ENCODE assay signal across 29 cellular contexts in genomic region chr7:134758981-134759380, GRCh38.
"Had no signal": no experiment of that assay in that cellular context is flagged by ENCODE, and none has a peak within 500 bp of the region (broad histone marks: within the 10 kb centered on the region; RNA-seq: fewer than 3 reads in every experiment).

No MANE protein-coding gene starts in this region.

- H3K27me3 Mint-ChIP-seq: activated naive CD8-positive, alpha-beta T cell treated with anti-CD3 and anti-CD28 coated beads, Interleukin-2, amount 50 U/mL, for 24 hours; activated T-cell treated with anti-CD3 and anti-CD28 coated beads, Interleukin-2, amount 50 U/mL, for 24 hours had no signal

- H3K36me3 Mint-ChIP-seq: activated CD8-positive, alpha-beta memory T cell treated with anti-CD3 and anti-CD28 coated beads, Interleukin-2, amount 10 ng/mL, durations not matched to agents 7 days and 5 days; activated naive CD4-positive, alpha-beta T cell treated with anti-CD3 and anti-CD28 coated beads, Interleukin-2, amount 50 U/mL, for 72 hours; WTC11 had no signal

- H3K27me3 ChIP-seq: MG63 had no signal

- H3K27ac Mint-ChIP-seq: activated CD8-positive, alpha-beta memory T cell treated with anti-CD3 and anti-CD28 coated beads, Interleukin-2, amount 10 ng/mL, durations not matched to agents 7 days and 5 days; activated naive CD4-positive, alpha-beta T cell treated with anti-CD3 and anti-CD28 coated beads, Interleukin-2, amount 50 U/mL, for 72 hours; activated naive CD8-positive, alpha-beta T cell treated with anti-CD3 and anti-CD28 coated beads, Interleukin-2, amount 50 U/mL, for 24 hours; activated T-cell treated with anti-CD3 and anti-CD28 coated beads, Interleukin-2, amount 50 U/mL, for 24 hours; activated T-helper 1 cell treated with anti-CD3 and anti-CD28 coated beads, Interleukin-12 subunit alpha, Interleukin-12 subunit beta, Interleukin-2, Interleukin-4 antibody, amounts not matched to agents 30 ng/mL and 10 ng/mL and 1 ng/mL, durations not matched to agents 14 hours and 24 hours and 36 hours; WTC11 had no signal

- H3K4me3 Mint-ChIP-seq: activated CD8-positive, alpha-beta memory T cell treated with anti-CD3 and anti-CD28 coated beads, Interleukin-2, amount 10 ng/mL, durations not matched to agents 7 days and 5 days; activated naive CD8-positive, alpha-beta T cell treated with anti-CD3 and anti-CD28 coated beads, Interleukin-2, amount 50 U/mL, for 24 hours; activated T-cell treated with anti-CD3 and anti-CD28 coated beads, Interleukin-2, amount 50 U/mL, for 24 hours; activated T-helper 1 cell treated with anti-CD3 and anti-CD28 coated beads, Interleukin-12 subunit alpha, Interleukin-12 subunit beta, Interleukin-2, Interleukin-4 antibody, amounts not matched to agents 30 ng/mL and 10 ng/mL and 1 ng/mL, durations not matched to agents 14 hours and 24 hours and 36 hours; WTC11 had no signal

- H3K9me3 ChIP-seq: MG63 had no signal

- H3K4me1 Mint-ChIP-seq: activated CD8-positive, alpha-beta memory T cell treated with anti-CD3 and anti-CD28 coated beads, Interleukin-2, amount 10 ng/mL, durations not matched to agents 7 days and 5 days; activated naive CD8-positive, alpha-beta T cell treated with anti-CD3 and anti-CD28 coated beads, Interleukin-2, amount 50 U/mL, for 24 hours; WTC11 had no signal

- DNase-seq: activated CD4-positive, alpha-beta T cell treated with anti-CD3 and anti-CD28 coated beads for 48 hours; activated CD4-positive, alpha-beta T cell treated with anti-CD3 and anti-CD28 coated beads, Interleukin-2, amount 50 U/mL, for 4 hours; activated CD4-positive, CD25-positive, alpha-beta regulatory T cell treated with anti-CD3 and anti-CD28 coated beads, Interleukin-2, amount 50 U/mL, for 72 hours; activated CD8-positive, alpha-beta memory T cell treated with anti-CD3 and anti-CD28 coated beads, Interleukin-2, amount 10 ng/mL, durations not matched to agents 7 days and 5 days; activated effector memory CD4-positive, alpha-beta T cell treated with anti-CD3 and anti-CD28 coated beads, Interleukin-2, amount 50 U/mL, for 16 hours; activated naive CD4-positive, alpha-beta T cell treated with Interleukin-2 at 50 U/mL for 16 hours; activated naive CD8-positive, alpha-beta T cell treated with anti-CD3 and anti-CD28 coated beads, Interleukin-2, amount 50 U/mL, for 24 hours; activated T-cell treated with anti-CD3 and anti-CD28 coated beads, Interleukin-2, amount 50 U/mL, for 24 hours; amygdala; caudate nucleus; MG63; MV-4-11; NCI-H1092 treated with DMSO at 0.1 percent for 48 hours; NCI-H1417 treated with DMSO at 0.1 percent for 48 hours; NCI-H1694 treated with DMSO at 0.1 percent for 48 hours; NCI-H2029 treated with DMSO at 0.1 percent for 48 hours; NCI-H345; NCI-H510A; NCI-H526 treated with DMSO at 0.1 percent for 48 hours; NCI-H82; OCI-M1; RPMI8226; SW 1271 had no signal

- ATAC-seq: activated CD8-positive, alpha-beta memory T cell treated with anti-CD3 and anti-CD28 coated beads, Interleukin-2, amount 10 ng/mL, durations not matched to agents 7 days and 5 days; activated naive CD4-positive, alpha-beta T cell treated with anti-CD3 and anti-CD28 coated beads, Interleukin-2, amount 50 U/mL, for 72 hours; activated naive CD8-positive, alpha-beta T cell treated with anti-CD3 and anti-CD28 coated beads, Interleukin-2, amount 50 U/mL, for 24 hours; Panc1; Right ventricle myocardium inferior; WTC11 had no signal

- H3K9me3 Mint-ChIP-seq: activated naive CD4-positive, alpha-beta T cell treated with anti-CD3 and anti-CD28 coated beads, Interleukin-2, amount 50 U/mL, for 72 hours; activated naive CD8-positive, alpha-beta T cell treated with anti-CD3 and anti-CD28 coated beads, Interleukin-2, amount 50 U/mL, for 24 hours; activated T-cell treated with anti-CD3 and anti-CD28 coated beads, Interleukin-2, amount 50 U/mL, for 24 hours; activated T-helper 1 cell treated with anti-CD3 and anti-CD28 coated beads, Interleukin-12 subunit alpha, Interleukin-12 subunit beta, Interleukin-2, Interleukin-4 antibody, amounts not matched to agents 30 ng/mL and 10 ng/mL and 1 ng/mL, durations not matched to agents 14 hours and 24 hours and 36 hours; WTC11 had no signal

- H3K4me3 ChIP-seq: MG63, SK-N-MC had no signal

- H3K27ac ChIP-seq: SK-N-MC had no signal

- H3K36me3 ChIP-seq: MG63 had no signal
